18 cellular contexts compared by ENCODE assay signal in the genomic region with DNA sequence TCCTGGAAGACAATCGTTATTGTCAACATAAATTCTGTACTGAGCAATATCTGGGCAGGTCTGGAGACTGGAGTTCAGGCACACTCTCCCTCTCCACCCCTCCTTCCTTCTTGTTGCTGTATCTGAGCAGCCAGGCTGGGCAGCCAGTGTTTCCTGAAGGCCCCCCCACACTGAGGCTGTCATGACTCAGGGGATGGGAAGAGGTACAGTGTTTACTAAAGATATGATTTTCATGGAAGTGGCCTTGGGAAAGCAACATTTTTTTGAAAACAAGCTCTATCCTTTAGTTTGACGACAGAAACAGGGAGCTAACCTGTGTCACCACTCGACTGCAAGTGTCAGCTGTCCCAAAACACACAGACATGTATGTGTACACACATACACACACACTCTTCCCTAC.
DNase-seq lines count a peak whose midpoint lies in the region; ATAC-seq and TF ChIP-seq lines count a peak whose summit lies in the region.
"Had no signal": no experiment of that assay in that cellular context is flagged by ENCODE, and none has a peak within 500 bp of the region (broad histone marks: within the 10 kb centered on the region; RNA-seq: fewer than 3 reads in every experiment).

No MANE protein-coding gene starts in this region.

- 0 out of 2 replicates have a peak, but pooled peaks cover 5% of the 10 kb centered on the region for H3K9me2 ChIP-seq in SK-N-SH

- TF ChIP-seq EP300 in SK-N-SH (IDR thresholded peaks at IDR 0.05; ENCODE audit: borderline replicate concordance in 1 of 2, low read depth in 1 of 2, low read length in 1 of 2) (no peak), esophagus muscularis mucosa (IDR thresholded peaks at IDR 0.05) (no peak)

- 21% methylated on average over 3 of the region's 3 CpGs for WGBS in SK-N-SH (ENCODE audit: low lambda C conversion rate)
- WGBS in esophagus muscularis mucosa = 60% methylated on average over 3 of the region's 3 CpGs

- H3K27ac Mint-ChIP-seq in stimulated activated effector memory CD8-positive, alpha-beta T cell treated with anti-CD3 and anti-CD28 coated beads, Interleukin-12 subunit alpha, Interleukin-12 subunit beta, amount 100 ng/mL, for 72 hours = peak overlapping the region; percentile 0
- H3K27ac Mint-ChIP-seq: B cell; CD8-positive, alpha-beta T cell had no signal

- no peaks in the 10 kb centered on the region for H3K79me2 ChIP-seq in SK-N-SH (ENCODE audit: insufficient read depth)

- H3K27ac ChIP-seq in SK-N-SH (ENCODE audit: low read depth in 2 of 2, low read length in 1 of 2) (no peak overlapping the region), esophagus muscularis mucosa (replicated peaks in 1 of 4) (no peak overlapping the region), A673 (ENCODE audit: low read depth, low read length, poor library complexity, severe bottlenecking) (no peak overlapping the region)
- H3K27ac ChIP-seq: 22Rv1; A549; BLaER1 treated with 17β-estradiol and CSF1 and Interleukin-3, amounts not matched to agents 10 nM and 100 nM; GM23248 had no signal

- CTCF ChIA-PET in SK-N-SH (lab: Yijun Ruan, JAX) = interaction anchor here (6.6 kb wide), 1 partner anchor 600 kb away, joined by 57 read pairs; no protein-coding TSS in a partner anchor
- CTCF ChIA-PET in A673 (lab: Charles Lee) = interaction anchor here (0.7 kb wide), 1 partner anchor 12 kb away, joined by 5 read pairs; no protein-coding TSS in a partner anchor

- peak; percentile 63 for ATAC-seq in SK-N-SH treated with all-trans-retinoic acid at 6 μM for 48 hours
- no peak for ATAC-seq in stimulated activated effector memory CD8-positive, alpha-beta T cell treated with anti-CD3 and anti-CD28 coated beads, Interleukin-12 subunit alpha, Interleukin-12 subunit beta, amount 100 ng/mL, for 72 hours
- no peak for ATAC-seq in HG03460 (IDR thresholded peaks at IDR 0.05; ENCODE audit: unreplicated experiment)
- ATAC-seq: A549; CD8-positive, alpha-beta T cell had no signal

- no peak for DNase-seq in SK-N-SH
- peak; percentile 74 for DNase-seq in esophagus muscularis mucosa (ENCODE audit: extremely low spot score)
- no peak for DNase-seq in stimulated activated effector memory CD8-positive, alpha-beta T cell treated with anti-CD3 and anti-CD28 coated beads, Interleukin-12 subunit alpha, Interleukin-12 subunit beta, amount 100 ng/mL, for 72 hours (ENCODE audit: low spot score in 2 of 2)
- DNase-seq in NCI-H1105 treated with DMSO at 0.1 percent for 48 hours (lab: John Stamatoyannopoulos, UW) = no peak
- DNase-seq in A673 (ENCODE audit: low spot score) = no peak
- DNase-seq: CD8-positive, alpha-beta T cell; COR-L47; GDM1; GM23248; IMR-90; KBM-7 had no signal

- intact Hi-C loops in esophagus muscularis mucosa (cut with DNase I) (loop anchor here (10.0 kb wide), 1 partner anchor 603 kb away; no protein-coding TSS in a partner anchor), A673 (cut with micrococcal nuclease; ENCODE audit: unreplicated experiment) (no loop called here)

- H3K9ac ChIP-seq in SK-N-SH = no peak overlapping the region
- H3K9ac ChIP-seq: BLaER1 treated with 17β-estradiol and CSF1 and Interleukin-3, amounts not matched to agents 10 nM and 100 nM; GM23248 had no signal

- peaks cover 12% of the 10 kb centered on the region for H3K4me1 Mint-ChIP-seq in stimulated activated effector memory CD8-positive, alpha-beta T cell treated with anti-CD3 and anti-CD28 coated beads, Interleukin-12 subunit alpha, Interleukin-12 subunit beta, amount 100 ng/mL, for 72 hours
- H3K4me1 Mint-ChIP-seq: B cell had no signal

- no peak for TF ChIP-seq CTCF in SK-N-SH (IDR thresholded peaks at IDR 0.05)
- no peak for TF ChIP-seq CTCF in esophagus muscularis mucosa (IDR thresholded peaks at IDR 0.05)
- TF ChIP-seq CTCF in A673 (conservative IDR thresholded peaks at IDR 0.05; ENCODE audit: low read depth, low read length) = no peak

- no peaks in the 10 kb centered on the region for H3K36me3 Mint-ChIP-seq in stimulated activated effector memory CD8-positive, alpha-beta T cell treated with anti-CD3 and anti-CD28 coated beads, Interleukin-12 subunit alpha, Interleukin-12 subunit beta, amount 100 ng/mL, for 72 hours
- H3K36me3 Mint-ChIP-seq: CD8-positive, alpha-beta T cell had no signal

- no peaks in the 10 kb centered on the region for H4K20me1 ChIP-seq in SK-N-SH (ENCODE audit: insufficient read depth)
- H4K20me1 ChIP-seq: BLaER1 treated with 17β-estradiol and CSF1 and Interleukin-3, amounts not matched to agents 10 nM and 100 nM had no signal

- no peak for TF ChIP-seq RAD21 in SK-N-SH (IDR thresholded peaks at IDR 0.05; ENCODE audit: low read length)

- H3K4me3 ChIP-seq in SK-N-SH (ENCODE audit: low read depth in 2 of 2, low read length in 1 of 2) = no peak overlapping the region
- no peak overlapping the region for H3K4me3 ChIP-seq in esophagus muscularis mucosa
- H3K4me3 ChIP-seq in A673 (ENCODE audit: low read depth, low read length, poor library complexity, severe bottlenecking) = no peak overlapping the region
- H3K4me3 ChIP-seq: A549; BLaER1 treated with 17β-estradiol and CSF1 and Interleukin-3, amounts not matched to agents 10 nM and 100 nM; GM23248; HAP-1 had no signal

- no peak overlapping the region for H2AFZ ChIP-seq in SK-N-SH (ENCODE audit: low read depth)
- H2AFZ ChIP-seq: GM23248 had no signal

- no peaks in the 10 kb centered on the region; a peak in 1 of 4 replicates for H3K4me1 ChIP-seq in SK-N-SH (ENCODE audit: control insufficient read depth in 1 of 2, insufficient read depth in 2 of 2, low read depth in 1 of 2, low read length in 1 of 2)
- no peaks in the 10 kb centered on the region for H3K4me1 ChIP-seq in esophagus muscularis mucosa
- H3K4me1 ChIP-seq in A673 (ENCODE audit: insufficient read depth, low read length, poor library complexity, severe bottlenecking) = peaks cover 31% of the 10 kb centered on the region
- H3K4me1 ChIP-seq: A549, HAP-1 had no signal

- H3F3A ChIP-seq in SK-N-SH (replicated peaks; ENCODE audit: insufficient read depth) = no peaks in the 10 kb centered on the region

- H3K4me3 Mint-ChIP-seq in stimulated activated effector memory CD8-positive, alpha-beta T cell treated with anti-CD3 and anti-CD28 coated beads, Interleukin-12 subunit alpha, Interleukin-12 subunit beta, amount 100 ng/mL, for 72 hours = no peak overlapping the region
- H3K4me3 Mint-ChIP-seq: B cell; CD8-positive, alpha-beta T cell had no signal

- H3K4me2 ChIP-seq in SK-N-SH = no peak overlapping the region
- H3K4me2 ChIP-seq: A549; BLaER1 treated with 17β-estradiol and CSF1 and Interleukin-3, amounts not matched to agents 10 nM and 100 nM had no signal

- no peak for TF ChIP-seq POLR2A in esophagus muscularis mucosa (IDR thresholded peaks at IDR 0.05; ENCODE audit: low read depth)

- H3K27me3 ChIP-seq in SK-N-SH (ENCODE audit: insufficient read depth) (no peaks in the 10 kb centered on the region), esophagus muscularis mucosa (peaks cover 0 to 4% (median 0%) of the 10 kb centered on the region in 4 donors), A673 (replicated peaks; ENCODE audit: insufficient read depth, low read depth, low read length, poor library complexity) (no peaks in the 10 kb centered on the region)
- H3K27me3 ChIP-seq: BLaER1 treated with 17β-estradiol and CSF1 and Interleukin-3, amounts not matched to agents 10 nM and 100 nM had no signal

- H3K9me3 ChIP-seq in SK-N-SH (no peaks in the 10 kb centered on the region), esophagus muscularis mucosa (no peaks in the 10 kb centered on the region), A673 (ENCODE audit: low read depth, low read length, poor library complexity, severe bottlenecking) (no peaks in the 10 kb centered on the region)
- H3K9me3 ChIP-seq: A549; BLaER1 treated with 17β-estradiol and CSF1 and Interleukin-3, amounts not matched to agents 10 nM and 100 nM; HAP-1 had no signal

- H3K36me3 ChIP-seq in SK-N-SH (replicated peaks in 1 of 2; ENCODE audit: control insufficient read depth in 1 of 2, insufficient read depth in 2 of 2, low read length in 1 of 2) = no peaks in the 10 kb centered on the region
- H3K36me3 ChIP-seq in esophagus muscularis mucosa = no peaks in the 10 kb centered on the region
- H3K36me3 ChIP-seq in A673 (ENCODE audit: insufficient read depth, low read length, poor library complexity, severe bottlenecking) = no peaks in the 10 kb centered on the region
- H3K36me3 ChIP-seq: BLaER1 treated with 17β-estradiol and CSF1 and Interleukin-3, amounts not matched to agents 10 nM and 100 nM; HAP-1 had no signal

- POLR2A ChIA-PET in SK-N-SH (lab: Yijun Ruan, JAX) = no interaction called here
- POLR2A ChIA-PET in A673 (lab: Charles Lee; ENCODE audit: low non-redundant PET) = interaction anchor here (0.5 kb wide), 1 partner anchor 185 kb away, joined by 26 read pairs; no protein-coding TSS in a partner anchor

- BruUV-seq in A673 (replicated peaks; lab: Mats Ljungman, UMichigan) = no TSS peak

- no peaks in the 10 kb centered on the region for H3K9me3 Mint-ChIP-seq in stimulated activated effector memory CD8-positive, alpha-beta T cell treated with anti-CD3 and anti-CD28 coated beads, Interleukin-12 subunit alpha, Interleukin-12 subunit beta, amount 100 ng/mL, for 72 hours
- H3K9me3 Mint-ChIP-seq: CD8-positive, alpha-beta T cell had no signal

TF ChIP-seq in SK-N-SH treated with all-trans-retinoic acid at 6 μM for 48 hours, 23 proteins besides CTCF, POLR2A, EP300 and RAD21:
- TF ChIP-seq BACH2 (CRISPR knock-in tag; IDR thresholded peaks at IDR 0.05; ENCODE audit: borderline replicate concordance) (no peak), ARNTL (CRISPR knock-in tag; IDR thresholded peaks at IDR 0.05; ENCODE audit: borderline replicate concordance, low read depth) (no peak), TCF4 (CRISPR knock-in tag; IDR thresholded peaks at IDR 0.05; ENCODE audit: borderline replicate concordance) (no peak), ZNF70 (CRISPR knock-in tag; IDR thresholded peaks at IDR 0.05) (no peak), SNAI2 (CRISPR knock-in tag; IDR thresholded peaks at IDR 0.05) (no peak)

TF ChIP-seq in SK-N-SH, 30 proteins besides CTCF, POLR2A, EP300 and RAD21 (continues in another document):
- TF ChIP-seq MXI1 (IDR thresholded peaks at IDR 0.05; ENCODE audit: low read depth, low read length) (no peak), FOSL2 (IDR thresholded peaks at IDR 0.05; ENCODE audit: borderline replicate concordance, low read depth) (no peak)
